Comparison of ENCODE assay signal across 11 cellular contexts in the genomic region with DNA sequence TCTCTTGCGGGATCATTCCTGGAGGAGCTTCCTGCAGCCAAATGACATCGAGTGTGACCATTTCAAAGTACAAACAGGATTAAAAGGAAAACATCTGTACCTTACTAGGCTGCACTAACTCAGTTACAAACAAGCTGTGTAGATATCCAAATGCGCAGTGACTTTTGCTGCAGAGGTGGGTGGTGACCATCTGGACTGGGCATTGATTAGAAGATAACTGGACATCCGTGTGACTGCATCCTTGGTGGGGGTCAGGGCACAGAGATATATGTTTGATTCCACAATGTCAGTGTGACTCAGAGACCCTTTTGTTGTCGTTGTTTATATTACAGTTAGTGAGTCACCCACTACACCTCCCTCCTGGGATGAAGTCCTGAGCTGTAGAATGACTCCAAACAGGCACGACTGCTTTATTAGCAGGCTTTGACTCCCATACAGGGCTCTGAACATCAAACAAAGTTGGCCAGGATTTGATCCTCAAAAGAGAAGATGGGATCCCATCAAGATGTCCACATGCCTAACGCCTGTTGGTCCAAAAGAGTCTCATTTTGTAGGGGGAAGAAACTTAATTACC. TPM values are rescaled to one million over a fixed set of nuclear protein-coding genes. Genes with fewer than 3 reads are reported as not detected.
A peak's percentile ranks its signal among the peaks of the same experiment; 100 is the strongest.
DNase-seq lines count a peak whose midpoint lies in the region; ATAC-seq, FAIRE-seq and TF ChIP-seq lines count a peak whose summit lies in the region.
"Had no signal": no experiment of that assay in that cellular context is flagged by ENCODE, and none has a peak within 500 bp of the region (broad histone marks: within the 10 kb centered on the region; RNA-seq: fewer than 3 reads in every experiment).

No MANE protein-coding gene starts in this region.

- H3K27ac ChIP-seq in A549 (peak overlapping the region in 1 of 2 experiments; percentile 14; a peak in 1 of 6 replicates), WERI-Rb-1 (peak overlapping the region; percentile 91)

- H3K36me3 Mint-ChIP-seq in glutamatergic neuron (ENCODE audit: unreplicated experiment), result peaks cover 9% of the 10 kb centered on the region

- CTCF ChIA-PET in A549 (lab: Yijun Ruan, JAX), result interaction anchor here (1.8 kb wide), 1 partner anchor 573 kb away, joined by 3 read pairs; no protein-coding TSS in a partner anchor

- H3K4me3 Mint-ChIP-seq in glutamatergic neuron (ENCODE audit: unreplicated experiment), result peak overlapping the region; percentile 30
- H3K4me3 Mint-ChIP-seq: B cell had no signal

- H3K4me1 Mint-ChIP-seq in glutamatergic neuron (ENCODE audit: low read depth, unreplicated experiment), result peaks cover 56% of the 10 kb centered on the region
- H3K4me1 Mint-ChIP-seq: B cell had no signal

- POLR2A ChIA-PET in A549 (lab: Yijun Ruan, JAX), result no interaction called here

- peaks cover 15% of the 10 kb centered on the region for H3K9me3 Mint-ChIP-seq in glutamatergic neuron (ENCODE audit: unreplicated experiment)

- no peaks in the 10 kb centered on the region for H3K36me3 ChIP-seq in WERI-Rb-1

- no peak for FAIRE-seq in A549 (lab: Jason Lieb, UNC)

- TF ChIP-seq POLR2A in A549 (IDR thresholded peaks at IDR 0.05; ENCODE audit: low read length), result no peak

- H3K9me3 ChIP-seq in A549 (peaks cover 5% of the 10 kb centered on the region; the same call in 1 of the 3 replicates), WERI-Rb-1 (ENCODE audit: severe bottlenecking) (no peaks in the 10 kb centered on the region)

- peak overlapping the region; percentile 90 for H3K27ac Mint-ChIP-seq in glutamatergic neuron (ENCODE audit: unreplicated experiment)
- H3K27ac Mint-ChIP-seq: B cell had no signal

- peak overlapping the region; percentile 41 for H3K4me2 ChIP-seq in A549

- 18% methylated on average over 7 of the region's 7 CpGs for WGBS in A549 (ENCODE audit: missing lambda C conversion rate)

- H3K27me3 ChIP-seq in WERI-Rb-1 (ENCODE audit: insufficient read depth, low read depth, severe bottlenecking), result no peaks in the 10 kb centered on the region

- peaks cover 10% of the 10 kb centered on the region for H3K27me3 Mint-ChIP-seq in glutamatergic neuron (ENCODE audit: unreplicated experiment)

- TF ChIP-seq RAD21 in A549 (conservative IDR thresholded peaks at IDR 0.05 in 1 of 2, IDR thresholded peaks at IDR 0.05 in 1 of 2), result no peak

- DNase-seq in A549 (ENCODE audit: low read depth in 1 of 2, low spot score in 1 of 2) (peak; percentile 45 to 66), HFF-Myc (ENCODE audit: extremely low read depth, low read depth) (peak; percentile 85), WERI-Rb-1 (peak; percentile 59), glutamatergic neuron (no peak), ureter (ENCODE audit: low spot score) (no peak), NCI-H128 (lab: John Stamatoyannopoulos, UW; ENCODE audit: unreplicated experiment) (no peak)
- DNase-seq: activated T-cell treated with anti-CD3 and anti-CD28 coated beads for 4 hours, NCI-H526 had no signal

- peaks cover 17% of the 10 kb centered on the region for H3K4me1 ChIP-seq in A549

- TF ChIP-seq CTCF in A549 (IDR thresholded peaks at IDR 0.05) (no peak), HFF-Myc (IDR thresholded peaks at IDR 0.05; ENCODE audit: low read depth, low read length, missing control alignments) (no peak), WERI-Rb-1 (IDR thresholded peaks at IDR 0.05; ENCODE audit: low read depth, low read length) (no peak), glutamatergic neuron (IDR thresholded peaks at IDR 0.05; ENCODE audit: partially characterized antibody, unreplicated experiment) (no peak)

- ATAC-seq in A549 (peak; percentile 78 to 90), HG03442 (IDR thresholded peaks at IDR 0.05; ENCODE audit: unreplicated experiment) (no peak), HG03280 (IDR thresholded peaks at IDR 0.05; ENCODE audit: unreplicated experiment) (no peak)

- no peak for TF ChIP-seq EP300 in A549 (IDR thresholded peaks at IDR 0.05)

- no peak overlapping the region for H3K4me3 ChIP-seq in A549
- no peak overlapping the region for H3K4me3 ChIP-seq in HFF-Myc (replicated peaks; ENCODE audit: low read depth, low read length)
- peak overlapping the region; percentile 23 for H3K4me3 ChIP-seq in WERI-Rb-1 (ENCODE audit: low read depth, low read length)

TF ChIP-seq in A549, 52 proteins besides CTCF, POLR2A, EP300 and RAD21:
- TF ChIP-seq, protein P1, sequence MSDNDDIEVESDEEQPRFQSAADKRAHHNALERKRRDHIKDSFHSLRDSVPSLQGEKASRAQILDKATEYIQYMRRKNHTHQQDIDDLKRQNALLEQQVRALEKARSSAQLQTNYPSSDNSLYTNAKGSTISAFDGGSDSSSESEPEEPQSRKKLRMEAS (IDR thresholded peaks at IDR 0.05), result peak; percentile 42; the same call in 1 of the 2 replicates
- TF ChIP-seq GATA3 (IDR thresholded peaks at IDR 0.05; ENCODE audit: borderline replicate concordance) (peak; percentile 56; the same call in 1 of the 2 replicates), HEYL (CRISPR knock-in tag; IDR thresholded peaks at IDR 0.05) (no peak), PHF8 (IDR thresholded peaks at IDR 0.05; ENCODE audit: borderline replicate concordance, low read depth) (no peak), JUNB (IDR thresholded peaks at IDR 0.05) (peak; percentile 55; the same call in 1 of the 2 replicates), EHMT2 (IDR thresholded peaks at IDR 0.05; ENCODE audit: low read depth) (no peak), FOSL2 (IDR thresholded peaks at IDR 0.05) (peak; percentile 57; the same call in 1 of the 2 replicates), FOSL2 (CRISPR knock-in tag; IDR thresholded peaks at IDR 0.05) (peak; percentile 83)

RNA-seq across cellular contexts. Expression of gene SDK1, which starts 56.7 kb away (rescaled TPM):
- 0.12 and 0.20 TPM in 2 replicates for polyA plus RNA-seq in A549 (2011; rRNA removed)
- 0.05 and 0.09 TPM in 2 replicates for polyA plus RNA-seq in A549 (2012; cell fraction: cytosol; rRNA removed)
- 0.13 and 0.18 TPM in 2 replicates for polyA plus RNA-seq in A549 (2012; cell fraction: nucleus; rRNA removed)
- 0.28 to 0.65 TPM (median 0.29 TPM) in 3 replicates for polyA plus RNA-seq in A549 (2017; fragmentation: RNase III; extraction: RNeasy Plus Mini Kit Qiagen cat#74134 plus additional on column Dnase treatment)
- 0.25 and 0.49 TPM in 2 replicates for polyA minus RNA-seq in A549 (2011; rRNA and poly(A)+ RNA removed)
- 225 TPM for total RNA-seq in glutamatergic neuron (ENCODE audit: unreplicated experiment)
- 27.3 TPM for total RNA-seq in ureter

Comparison
In these comparisons a context has a peak if more than half of its experiments do, and no peak if none do; other contexts are left out.
1. ATAC-seq: peak in A549 (2 of 2); none in HG03442 (single experiment) and HG03280 (single experiment).
2. DNase-seq: peak in A549 (2 of 2), HFF-Myc (single experiment) and WERI-Rb-1 (single experiment); none in glutamatergic neuron (single experiment), ureter (single experiment) and NCI-H128 (single experiment).